In genomic region chr6:57040011-57040410, GRCh38 we compare ENCODE assay signal across 13 cellular contexts. TPM values are rescaled to one million over a fixed set of nuclear protein-coding genes. Genes with fewer than 3 reads are reported as not detected.
DNase-seq lines count a peak whose midpoint lies in the region; ATAC-seq and TF ChIP-seq lines count a peak whose summit lies in the region.
"Had no signal": no experiment of that assay in that cellular context is flagged by ENCODE, and none has a peak within 500 bp of the region (broad histone marks: within the 10 kb centered on the region; RNA-seq: fewer than 3 reads in every experiment).

No MANE protein-coding gene starts in this region.

- no peaks in the 10 kb centered on the region for H4K20me1 ChIP-seq in PC-9 (ENCODE audit: insufficient read depth)

- BruUV-seq in PC-9 (replicated peaks; lab: Mats Ljungman, UMichigan), result no TSS peak

- H3K4me1 ChIP-seq in PC-9 (replicated peaks; ENCODE audit: insufficient read depth), result no peaks in the 10 kb centered on the region

- H3K4me2 ChIP-seq in PC-9, result no peak overlapping the region

- H3F3A ChIP-seq in PC-9 (ENCODE audit: insufficient read depth, low read depth), result no peaks in the 10 kb centered on the region

- POLR2A ChIA-PET in PC-9 (lab: Charles Lee; ENCODE audit: unreplicated experiment), result no interaction called here

- no peaks in the 10 kb centered on the region for H3K79me2 ChIP-seq in PC-9 (ENCODE audit: low read depth)

- peak; percentile 43 for DNase-seq in D341Med (ENCODE audit: low spot score)
- no peak for DNase-seq in PC-9
- no peak for DNase-seq in fibroblast of pulmonary artery (ENCODE audit: low read depth)
- no peak for DNase-seq in sciatic nerve (ENCODE audit: low spot score)
- no peak for DNase-seq in GM13977 (ENCODE audit: low spot score)
- DNase-seq: activated CD4-positive, alpha-beta T cell treated with anti-CD3 and anti-CD28 coated beads for 1 hour; activated naive CD4-positive, alpha-beta T cell treated with anti-CD3 and anti-CD28 coated beads, Interleukin-2, amount 10 ng/mL, durations not matched to agents 7 days and 5 days; naive thymus-derived CD8-positive, alpha-beta T cell; NCI-H1417; small intestine had no signal

- intact Hi-C loops in PC-9 (cut with micrococcal nuclease; ENCODE audit: unreplicated experiment), result no loop called here
- intact Hi-C loops in sciatic nerve (cut with DNase I), result no loop called here

- no peak overlapping the region for H3K27ac ChIP-seq in PC-9
- H3K27ac ChIP-seq: RWPE1 had no signal

- no peak overlapping the region for H3K4me3 ChIP-seq in PC-9
- H3K4me3 ChIP-seq in fibroblast of pulmonary artery (replicated peaks; ENCODE audit: low read depth, low read length), result no peak overlapping the region

- H3K9me2 ChIP-seq in PC-9 (ENCODE audit: insufficient read depth), result no peaks in the 10 kb centered on the region

- in situ Hi-C loops in GM13977 (cut with MboI; ENCODE audit: low pct_unique_long_range_greater_than_20kb, low sequenced_read_pairs, unreplicated experiment), result no loop called here

- H3K27me3 ChIP-seq in PC-9 (ENCODE audit: insufficient read depth, low read depth), result no peaks in the 10 kb centered on the region

- CTCF ChIA-PET in PC-9 (lab: Charles Lee), result no interaction called here

- no peaks in the 10 kb centered on the region for H3K9me3 ChIP-seq in PC-9 (ENCODE audit: insufficient read depth, low read depth)

- peak overlapping the region; percentile 62; the same call in 1 of the 2 replicates for H2AFZ ChIP-seq in PC-9

- TF ChIP-seq CTCF in PC-9 (conservative IDR thresholded peaks at IDR 0.05) (no peak), fibroblast of pulmonary artery (IDR thresholded peaks at IDR 0.05; ENCODE audit: low read length, missing control alignments) (peak; percentile 9), GM13977 (IDR thresholded peaks at IDR 0.05; ENCODE audit: extremely low read depth, insufficient read depth, missing control alignments) (no peak)

- ATAC-seq in GM18868 (IDR thresholded peaks at IDR 0.05; ENCODE audit: unreplicated experiment), result peak; percentile 39
- ATAC-seq in sciatic nerve, result no peak
- ATAC-seq in HG02870 (IDR thresholded peaks at IDR 0.05; ENCODE audit: unreplicated experiment), result no peak
- ATAC-seq: naive thymus-derived CD8-positive, alpha-beta T cell had no signal

- no peaks in the 10 kb centered on the region for H3K36me3 ChIP-seq in PC-9 (ENCODE audit: low read depth)

RNA-seq across cellular contexts. Expression of gene KIAA1586, which starts 6.5 kb away (rescaled TPM):
- 7.5 and 8.6 TPM in 2 replicates for total RNA-seq in PC-9 (2021)
- total RNA-seq in sciatic nerve, result 21.5 TPM

RNA-seq across cellular contexts. Expression of gene ZNF451, which starts 50.0 kb away (rescaled TPM):
- total RNA-seq in PC-9 (2021) (31.7 and 50.6 TPM in 2 replicates), sciatic nerve (68.1 TPM)
